Comparison of ENCODE assay signal across 8 cellular contexts in the genomic region with DNA sequence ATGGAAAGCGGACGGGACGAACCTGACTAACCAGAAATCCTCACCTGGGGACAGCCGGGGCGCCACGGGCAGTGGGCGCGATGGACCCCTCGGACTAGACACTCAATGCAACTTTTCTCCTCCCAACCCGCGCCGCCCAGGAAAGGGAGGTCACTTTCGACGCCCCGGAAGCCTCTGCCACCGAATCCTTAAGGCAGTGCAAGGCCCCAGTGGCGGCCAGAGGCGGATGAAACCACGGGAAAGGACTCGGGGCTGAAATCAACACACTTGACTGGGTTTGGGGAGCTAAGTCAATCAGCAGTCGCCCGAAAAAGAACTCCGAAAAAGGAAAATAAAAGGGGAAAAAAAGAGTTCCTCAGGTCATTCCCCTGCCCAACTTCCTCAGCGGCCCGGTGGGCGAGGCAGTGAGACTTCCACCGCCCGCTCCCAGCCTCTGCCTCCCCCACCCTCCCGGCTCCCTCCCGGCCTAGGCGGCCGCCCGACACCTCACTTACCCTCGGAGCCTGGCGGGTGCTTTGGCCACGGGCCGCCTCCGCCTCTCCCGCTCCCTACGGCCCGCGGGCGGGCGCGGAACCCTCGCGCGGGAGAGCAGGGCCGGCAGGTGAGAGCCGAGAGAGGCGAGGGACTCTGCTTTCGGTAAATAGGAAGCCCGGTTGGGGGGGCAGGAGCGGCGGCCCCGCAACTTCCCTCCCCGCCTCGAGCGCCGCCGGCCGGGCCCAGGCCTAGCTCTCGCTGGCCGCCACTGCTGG. TPM values are rescaled to one million over a fixed set of nuclear protein-coding genes. Genes with fewer than 3 reads are reported as not detected.
DNase-seq lines count a peak whose midpoint lies in the region; ATAC-seq, FAIRE-seq and TF ChIP-seq lines count a peak whose summit lies in the region.

No MANE protein-coding gene starts in this region.

- peak overlapping the region; percentile 93 to 97 (median 95) for H3K4me3 Mint-ChIP-seq in CD8-positive, alpha-beta memory T cell
- peak overlapping the region; percentile 85 to 96 (median 93) for H3K4me3 Mint-ChIP-seq in T-cell

- peak; percentile 27 to 60 (median 44) for DNase-seq in CD8-positive, alpha-beta memory T cell
- DNase-seq in T-cell (peak in 18 of 34 experiments; percentile 4 to 39 (median 16)), brain microvascular endothelial cell (peak; percentile 47), small intestine (peak; percentile 66), amniotic stem cell (lab: John Stamatoyannopoulos, UW) (no peak)

- H3K27ac Mint-ChIP-seq in CD8-positive, alpha-beta memory T cell = peak overlapping the region; percentile 89 to 98 (median 94)
- H3K27ac Mint-ChIP-seq in T-cell = peak overlapping the region; percentile 85 to 90

- H3K4me1 Mint-ChIP-seq in CD8-positive, alpha-beta memory T cell = peaks cover 60 to 83% (median 79%) of the 10 kb centered on the region in 3 donors
- peaks cover 68 to 76% (median 75%) of the 10 kb centered on the region in 3 donors for H3K4me1 Mint-ChIP-seq in T-cell

- POLR2A ChIA-PET in CD8-positive, alpha-beta memory T cell (lab: Charles Lee) = interaction anchor here (0.6 to 1.6 kb wide), 6 partner anchors 13 to 121 kb away, joined by 3 to 5 read pairs (median 3); no protein-coding TSS in a partner anchor
- POLR2A ChIA-PET in T-cell (lab: Charles Lee) = interaction anchor here in 1 of 2 donors (0.5 kb wide), 1 partner anchor 13 kb away, joined by 3 read pairs; no protein-coding TSS in a partner anchor

- CTCF ChIA-PET in CD8-positive, alpha-beta memory T cell (lab: Charles Lee) = interaction anchor here (1.0 to 2.5 kb wide), 2 partner anchors 9 to 121 kb away, joined by 4 to 10 read pairs; no protein-coding TSS in a partner anchor
- CTCF ChIA-PET in T-cell (lab: Charles Lee) = interaction anchor here in 1 of 2 donors (0.6 to 1.0 kb wide), 2 partner anchors 53 to 121 kb away, joined by 3 to 9 read pairs; no protein-coding TSS in a partner anchor

- peaks cover 0 to 33% (median 7%) of the 10 kb centered on the region in 3 donors for H3K36me3 Mint-ChIP-seq in CD8-positive, alpha-beta memory T cell
- peaks cover 19% of the 10 kb centered on the region for H3K36me3 Mint-ChIP-seq in T-cell

- WGBS in small intestine, 3 donors = 0 to 1% (median 1%) methylated on average over 40 to 64 of the region's 64 CpGs

- H3K4me3 ChIP-seq in CD8-positive, alpha-beta memory T cell (ENCODE audit: low read length) = peak overlapping the region; percentile 85
- peak overlapping the region; percentile 86 for H3K4me3 ChIP-seq in brain microvascular endothelial cell (ENCODE audit: low read depth, low read length)
- peak overlapping the region; percentile 98 for H3K4me3 ChIP-seq in iPS-20b (ENCODE audit: low read length)
- peak overlapping the region; percentile 95 to 99 for H3K4me3 ChIP-seq in small intestine (ENCODE audit: low read depth in 1 of 2, low read length in 2 of 2)

- ATAC-seq in GM19328 (IDR thresholded peaks at IDR 0.05; ENCODE audit: unreplicated experiment) (peak; percentile 19), HG03439 (IDR thresholded peaks at IDR 0.05; ENCODE audit: unreplicated experiment) (peak; percentile 8), T-cell (replicated peaks in 1 of 4) (peak; percentile 43 to 50 (median 48))

- in situ Hi-C loops in brain microvascular endothelial cell (cut with HindIII; ENCODE audit: low pct_ligation_motif_present, low sequenced_read_pairs) = no loop called here

- H3K4me1 ChIP-seq in CD8-positive, alpha-beta memory T cell (ENCODE audit: insufficient read depth, low read length) = peaks cover 53% of the 10 kb centered on the region
- H3K4me1 ChIP-seq in iPS-20b (ENCODE audit: insufficient read depth, low read length) (peaks cover 13% of the 10 kb centered on the region; the same call in 1 of the 2 replicates), small intestine (ENCODE audit: control insufficient read depth in 2 of 2, insufficient read depth in 1 of 2, low read depth in 1 of 2, low read length in 1 of 2) (peaks cover 0 to 2% of the 10 kb centered on the region in 2 donors)

- no peaks in the 10 kb centered on the region for H3K9me3 Mint-ChIP-seq in CD8-positive, alpha-beta memory T cell
- no peaks in the 10 kb centered on the region for H3K9me3 Mint-ChIP-seq in T-cell

- FAIRE-seq in small intestine (lab: Jason Lieb, UNC) = no peak

- H3K27me3 Mint-ChIP-seq in CD8-positive, alpha-beta memory T cell = no peaks in the 10 kb centered on the region
- H3K27me3 Mint-ChIP-seq in T-cell = no peaks in the 10 kb centered on the region

- peaks cover 3% of the 10 kb centered on the region for H3K36me3 ChIP-seq in CD8-positive, alpha-beta memory T cell (ENCODE audit: insufficient read depth, low read length)
- peaks cover 6% of the 10 kb centered on the region for H3K36me3 ChIP-seq in brain microvascular endothelial cell (replicated peaks)
- H3K36me3 ChIP-seq in iPS-20b (ENCODE audit: insufficient read depth, low read depth, low read length) = peaks cover 28% of the 10 kb centered on the region
- no peaks in the 10 kb centered on the region for H3K36me3 ChIP-seq in small intestine (ENCODE audit: control insufficient read depth in 2 of 2, insufficient read depth in 2 of 2, low read length in 2 of 2)

- peak overlapping the region; percentile 89; the same call in 1 of the 2 replicates for H3K9ac ChIP-seq in iPS-20b (ENCODE audit: low read depth, low read length)

- H3K27ac ChIP-seq in CD8-positive, alpha-beta memory T cell (ENCODE audit: low read depth, low read length) = peak overlapping the region; percentile 89
- H3K27ac ChIP-seq in brain microvascular endothelial cell (peak overlapping the region; percentile 82), iPS-20b (ENCODE audit: low read length) (peak overlapping the region; percentile 67), small intestine (ENCODE audit: low read depth in 1 of 2, low read length in 1 of 2) (peak overlapping the region; percentile 94 to 98)

- H3K27me3 ChIP-seq in CD8-positive, alpha-beta memory T cell (ENCODE audit: insufficient read depth, low read length, poor library complexity, severe bottlenecking) = no peaks in the 10 kb centered on the region
- H3K27me3 ChIP-seq in brain microvascular endothelial cell (replicated peaks) (no peaks in the 10 kb centered on the region), iPS-20b (ENCODE audit: insufficient read depth, low read length) (peaks cover 7% of the 10 kb centered on the region; the same call in 1 of the 2 replicates), small intestine (ENCODE audit: control insufficient read depth in 2 of 2, insufficient read depth in 2 of 2, low read length in 2 of 2) (no peaks in the 10 kb centered on the region)

- no peaks in the 10 kb centered on the region for H3K9me3 ChIP-seq in CD8-positive, alpha-beta memory T cell (ENCODE audit: low read length)
- H3K9me3 ChIP-seq in iPS-20b (ENCODE audit: insufficient read depth, low read depth, low read length) = no peaks in the 10 kb centered on the region
- H3K9me3 ChIP-seq in small intestine (ENCODE audit: control insufficient read depth, low read depth) = no peaks in the 10 kb centered on the region

- no peak for TF ChIP-seq CTCF in brain microvascular endothelial cell (IDR thresholded peaks at IDR 0.05; ENCODE audit: low read depth, low read length, missing control alignments)

RNA-seq across cellular contexts. Expression of gene WAPL, which starts 0.5 kb away (rescaled TPM):
- 10 to 100 TPM; 49.7 to 54.2 TPM for total RNA-seq in CD8-positive, alpha-beta memory T cell
- 41.9 TPM for polyA plus RNA-seq in CD8-positive, alpha-beta memory T cell
- 10 to 100 TPM; 43.2 to 46.5 (median 44.8) TPM for total RNA-seq in T-cell
- 10 to 100 TPM; 15.7 to 18.6 (median 18.2) TPM for polyA plus RNA-seq in small intestine
